Comparison of ENCODE assay signal across 8 cellular contexts in genomic region chr19:38335949-38336637, GRCh38. TPM values are rescaled to one million over a fixed set of nuclear protein-coding genes. Genes with fewer than 3 reads are reported as not detected.
A peak's percentile ranks its signal among the peaks of the same experiment; 100 is the strongest.
DNase-seq lines count a peak whose midpoint lies in the region; ATAC-seq and TF ChIP-seq lines count a peak whose summit lies in the region.

No MANE protein-coding gene starts in this region.

- peak; percentile 96 for DNase-seq in NCI-H187 treated with DMSO at 0.1 percent for 48 hours (lab: John Stamatoyannopoulos, UW)
- peak; percentile 95 for DNase-seq in T-helper 2 cell treated with Interferon-gamma antibody and Interleukin-4, amounts not matched to agents 5 μg/mL and 100 μg/mL, for 36 hours (ENCODE audit: low spot score)
- DNase-seq in anterior cingulate cortex (lab: John Stamatoyannopoulos, UW): peak; percentile 50 to 98 (median 91)
- DNase-seq in right cardiac atrium: peak; percentile 96 to 98 (median 97)
- DNase-seq in putamen (ENCODE audit: low spot score): peak; percentile 96
- peak; percentile 95 to 96 for DNase-seq in uterus

- peaks cover 10% of the 10 kb centered on the region for H3K4me1 Mint-ChIP-seq in T-helper 2 cell treated with Interferon-gamma antibody and Interleukin-4, amounts not matched to agents 5 μg/mL and 100 μg/mL, for 36 hours (ENCODE audit: low read depth)

- ATAC-seq in GM18502 (IDR thresholded peaks at IDR 0.05; ENCODE audit: poor library complexity, unreplicated experiment) (peak; percentile 73), HG02943 (IDR thresholded peaks at IDR 0.05; ENCODE audit: low read depth, unreplicated experiment) (peak; percentile 68), right cardiac atrium (peak; percentile 95)

- H3K4me3 ChIP-seq in right cardiac atrium (ENCODE audit: low read length) (peak overlapping the region; percentile 73), uterus (peak overlapping the region; percentile 62 to 69)

- no peaks in the 10 kb centered on the region for H3K27me3 Mint-ChIP-seq in T-helper 2 cell treated with Interferon-gamma antibody and Interleukin-4, amounts not matched to agents 5 μg/mL and 100 μg/mL, for 36 hours (ENCODE audit: low read depth)

- peak overlapping the region; percentile 99 for H3K27ac Mint-ChIP-seq in T-helper 2 cell treated with Interferon-gamma antibody and Interleukin-4, amounts not matched to agents 5 μg/mL and 100 μg/mL, for 36 hours

- H3K27me3 ChIP-seq in right cardiac atrium (ENCODE audit: control insufficient read depth, insufficient read depth): no peaks in the 10 kb centered on the region
- no peaks in the 10 kb centered on the region for H3K27me3 ChIP-seq in uterus

- intact Hi-C loops in right cardiac atrium (cut with DNase I) (loop anchor here in 3 of 4 donors (2.0 to 10.0 kb wide), 5 partner anchors 36 to 431 kb away; partner anchors contain the start of genes PSMD8 (in 2 of the 3), SIPA1L3 (in 2 of the 3) and WDR87 (in 2 of the 3)), uterus (cut with DNase I; ENCODE audit: low total_unique reads) (loop anchor here (5.0 kb wide), 1 partner anchor 36 kb away; the partner anchor contains the start of gene PSMD8)

- H3K36me3 Mint-ChIP-seq in T-helper 2 cell treated with Interferon-gamma antibody and Interleukin-4, amounts not matched to agents 5 μg/mL and 100 μg/mL, for 36 hours (ENCODE audit: low read depth): peaks cover 1% of the 10 kb centered on the region

- no peaks in the 10 kb centered on the region for H3K9me3 Mint-ChIP-seq in T-helper 2 cell treated with Interferon-gamma antibody and Interleukin-4, amounts not matched to agents 5 μg/mL and 100 μg/mL, for 36 hours

- H3K4me3 Mint-ChIP-seq in T-helper 2 cell treated with Interferon-gamma antibody and Interleukin-4, amounts not matched to agents 5 μg/mL and 100 μg/mL, for 36 hours: peak overlapping the region; percentile 94

- H3K36me3 ChIP-seq in uterus: no peaks in the 10 kb centered on the region

- TF ChIP-seq CTCF in uterus (IDR thresholded peaks at IDR 0.05): no peak

- H3K27ac ChIP-seq in right cardiac atrium (ENCODE audit: low read length) (peak overlapping the region; percentile 88), uterus (peak overlapping the region; percentile 95 to 96)

- no peaks in the 10 kb centered on the region for H3K9me3 ChIP-seq in right cardiac atrium (ENCODE audit: control insufficient read depth, low read length)
- no peaks in the 10 kb centered on the region for H3K9me3 ChIP-seq in uterus

- peaks cover 2% of the 10 kb centered on the region for H3K4me1 ChIP-seq in right cardiac atrium (ENCODE audit: control insufficient read depth, insufficient read depth, low read length)
- H3K4me1 ChIP-seq in uterus: peaks cover 0 to 6% of the 10 kb centered on the region in 2 donors

- WGBS in right cardiac atrium: 1% methylated on average over 52 of the region's 52 CpGs

- peak; percentile 32 to 50 for TF ChIP-seq POLR2A in uterus (IDR thresholded peaks at IDR 0.05)

RNA-seq across cellular contexts. Expression of gene CATSPERG, which starts 0.5 kb away (rescaled TPM):
- total RNA-seq in right cardiac atrium (1 to 10 TPM; 1.2 to 2.0 (median 1.6) TPM), uterus (10 to 100 TPM in 3 of 4 donors, not detected in 1; 10.6 to 95.3 (median 19.3) TPM)
- polyA plus RNA-seq in right cardiac atrium: 1.4 TPM

RNA-seq across cellular contexts. Expression of gene KCNK6, which starts 16.4 kb away (rescaled TPM):
- 1 to 10 TPM; 2.2 to 3.0 (median 2.8) TPM for total RNA-seq in right cardiac atrium
- polyA plus RNA-seq in right cardiac atrium: 2.4 TPM
- 10 to 100 TPM in 1 of 4 donors, 1 to 10 TPM in 2, under 1 TPM in 1; 0.59 to 60.6 (median 4.3) TPM for total RNA-seq in uterus

RNA-seq across cellular contexts. Expression of gene YIF1B, which starts 20.3 kb away (rescaled TPM):
- total RNA-seq in right cardiac atrium (10 to 100 TPM; 15.9 to 24.4 (median 19.9) TPM), uterus (10 to 100 TPM in 3 of 4 donors, 1 to 10 TPM in 1; 6.4 to 31.7 (median 21.5) TPM)
- polyA plus RNA-seq in right cardiac atrium: 25.7 TPM

RNA-seq across cellular contexts. Expression of gene C19orf33, which starts 32.0 kb away (rescaled TPM):
- total RNA-seq in right cardiac atrium (under 1 TPM in 2 of 4 donors, not detected in 2; 0.57 to 0.89 TPM), uterus (10 to 100 TPM in 1 of 4 donors, 1 to 10 TPM in 2, not detected in 1; 2.9 to 15.3 (median 4.1) TPM)
- 4.3 TPM for polyA plus RNA-seq in right cardiac atrium

RNA-seq across cellular contexts. Expression of gene PSMD8, which starts 38.3 kb away (rescaled TPM):
- total RNA-seq in right cardiac atrium (100 to 1,000 TPM; 223 to 311 (median 259) TPM), uterus (100 to 1,000 TPM in 3 of 4 donors, 10 to 100 TPM in 1; 67.4 to 156 (median 128) TPM)
- 255 TPM for polyA plus RNA-seq in right cardiac atrium

Comparison
In these comparisons a context has a peak if more than half of its experiments do, and no peak if none do; other contexts are left out.
1. Peak in every context shown above with its lines: DNase-seq, ATAC-seq, H3K4me3 ChIP-seq and H3K27ac ChIP-seq.